In the genomic region with DNA sequence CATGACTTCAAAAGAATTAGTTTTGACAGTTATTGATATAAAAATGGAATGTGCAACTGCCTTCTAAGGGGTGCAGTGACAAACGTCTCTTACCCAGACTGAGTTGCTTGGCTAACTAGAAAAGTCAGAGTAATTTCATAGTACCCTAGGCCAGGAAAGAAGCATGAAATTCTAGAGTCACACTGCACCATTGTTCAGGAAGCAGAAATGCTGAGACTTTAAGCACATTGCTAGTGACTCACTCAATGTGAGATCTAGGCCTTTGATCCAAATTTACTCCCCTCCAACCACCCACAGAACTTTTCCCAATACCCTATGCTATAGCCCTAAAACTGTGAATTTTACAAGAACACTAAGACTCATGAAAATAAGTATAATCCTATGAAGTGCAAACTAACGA, we compare ENCODE assay signal across 26 cellular contexts.
"Had no signal": no experiment of that assay in that cellular context is flagged by ENCODE, and none has a peak within 500 bp of the region (broad histone marks: within the 10 kb centered on the region; RNA-seq: fewer than 3 reads in every experiment).

No MANE protein-coding gene starts in this region.

- ATAC-seq: activated naive CD4-positive, alpha-beta T cell treated with anti-CD3 and anti-CD28 coated beads, Interleukin-2, amount 50 U/mL, for 72 hours; left colon; naive thymus-derived CD8-positive, alpha-beta T cell; stimulated activated naive B cell treated with anti-CD40 and anti-IgM and Interleukin-4, amounts not matched to agents 10 μg/mL and 1 μg/mL and 100 μg/mL, for 72 hours had no signal

- H3K9me3 Mint-ChIP-seq: activated CD4-positive, alpha-beta memory T cell treated with anti-CD3 and anti-CD28 coated beads, Interleukin-2, amount 10 ng/mL, durations not matched to agents 7 days and 5 days; activated CD4-positive, alpha-beta T cell treated with anti-CD3 and anti-CD28 coated beads, Interleukin-2, amount 10 ng/mL, durations not matched to agents 7 days and 5 days; activated naive CD4-positive, alpha-beta T cell treated with anti-CD3 and anti-CD28 coated beads, Interleukin-2, amount 50 U/mL, for 72 hours; activated T-helper 2 cell treated with anti-CD3 and anti-CD28 coated beads, Interferon-gamma antibody, Interleukin-2, Interleukin-4, amounts not matched to agents 10 μg/mL and 5 μg/mL and 100 μg/mL, durations not matched to agents 14 hours and 24 hours and 36 hours; naive thymus-derived CD8-positive, alpha-beta T cell; neural crest cell; stimulated activated naive B cell treated with anti-CD40 and anti-IgM and Interleukin-4, amounts not matched to agents 10 μg/mL and 1 μg/mL and 100 μg/mL, for 72 hours; T-helper 1 cell treated with Interleukin-12 subunit alpha and Interleukin-12 subunit beta and Interleukin-4 antibody, amounts not matched to agents 30 μg/mL and 1 μg/mL, for 36 hours had no signal

- H3K27ac Mint-ChIP-seq: activated CD4-positive, alpha-beta memory T cell treated with anti-CD3 and anti-CD28 coated beads, Interleukin-2, amount 10 ng/mL, durations not matched to agents 7 days and 5 days; activated CD4-positive, alpha-beta T cell treated with anti-CD3 and anti-CD28 coated beads, Interleukin-2, amount 10 ng/mL, durations not matched to agents 7 days and 5 days; activated naive CD4-positive, alpha-beta T cell treated with anti-CD3 and anti-CD28 coated beads, Interleukin-2, amount 50 U/mL, for 72 hours; activated T-helper 2 cell treated with anti-CD3 and anti-CD28 coated beads, Interferon-gamma antibody, Interleukin-2, Interleukin-4, amounts not matched to agents 10 μg/mL and 5 μg/mL and 100 μg/mL, durations not matched to agents 14 hours and 24 hours and 36 hours; naive thymus-derived CD8-positive, alpha-beta T cell; stimulated activated naive B cell treated with anti-CD40 and anti-IgM and Interleukin-4, amounts not matched to agents 10 μg/mL and 1 μg/mL and 100 μg/mL, for 72 hours; T-helper 1 cell treated with Interleukin-12 subunit alpha and Interleukin-12 subunit beta and Interleukin-4 antibody, amounts not matched to agents 30 μg/mL and 1 μg/mL, for 36 hours had no signal

- H3K36me3 ChIP-seq: colonic mucosa had no signal

- H3K4me3 Mint-ChIP-seq: activated CD4-positive, alpha-beta memory T cell treated with anti-CD3 and anti-CD28 coated beads, Interleukin-2, amount 10 ng/mL, durations not matched to agents 7 days and 5 days; activated CD4-positive, alpha-beta T cell treated with anti-CD3 and anti-CD28 coated beads, Interleukin-2, amount 10 ng/mL, durations not matched to agents 7 days and 5 days; naive thymus-derived CD8-positive, alpha-beta T cell; neural crest cell; stimulated activated naive B cell treated with anti-CD40 and anti-IgM and Interleukin-4, amounts not matched to agents 10 μg/mL and 1 μg/mL and 100 μg/mL, for 72 hours; T-helper 1 cell treated with Interleukin-12 subunit alpha and Interleukin-12 subunit beta and Interleukin-4 antibody, amounts not matched to agents 30 μg/mL and 1 μg/mL, for 36 hours had no signal

- H3K4me3 ChIP-seq: colonic mucosa, right atrium auricular region, stomach, testis, transverse colon had no signal

- H3K27ac ChIP-seq: colonic mucosa, epithelial cell of prostate, right atrium auricular region, stomach, testis, transverse colon had no signal

- H3K27me3 ChIP-seq: colonic mucosa, right atrium auricular region, stomach, testis, transverse colon had no signal

- DNase-seq: activated CD4-positive, alpha-beta memory T cell treated with anti-CD3 and anti-CD28 coated beads, Interleukin-2, amount 10 ng/mL, durations not matched to agents 7 days and 5 days; activated CD4-positive, alpha-beta T cell treated with anti-CD3 and anti-CD28 coated beads, Interleukin-2, amount 10 ng/mL, durations not matched to agents 7 days and 5 days; activated CD4-positive, CD25-positive, alpha-beta regulatory T cell treated with anti-CD3 and anti-CD28 coated beads, Interleukin-2, amount 50 U/mL, for 72 hours; activated T-cell treated with anti-CD3 and anti-CD28 coated beads, Interleukin-2, amount 50 U/mL, for 48 hours; colonic mucosa; effector CD8-positive, alpha-beta T cell; head of caudate nucleus; hippocampal formation; left colon; mammary epithelial cell; midbrain; naive thymus-derived CD8-positive, alpha-beta T cell; nucleus accumbens; stimulated activated CD4-positive, alpha-beta T cell treated with anti-CD3 and anti-CD28 coated beads, Interleukin-15, amount 100 ng/mL, for 24 hours; stimulated activated CD4-positive, alpha-beta T cell treated with anti-CD3 and anti-CD28 coated beads, Interleukin-2, amount 100 ng/mL, for 24 hours; stimulated activated naive B cell treated with anti-CD40 and anti-IgM and Interleukin-4, amounts not matched to agents 10 μg/mL and 1 μg/mL and 100 μg/mL, for 72 hours; stomach; T-helper 9 cell; testis; transverse colon had no signal

- H3K36me3 Mint-ChIP-seq: activated naive CD4-positive, alpha-beta T cell treated with anti-CD3 and anti-CD28 coated beads, Interleukin-2, amount 50 U/mL, for 72 hours; naive thymus-derived CD8-positive, alpha-beta T cell; stimulated activated naive B cell treated with anti-CD40 and anti-IgM and Interleukin-4, amounts not matched to agents 10 μg/mL and 1 μg/mL and 100 μg/mL, for 72 hours had no signal

- H3K4me1 ChIP-seq: colonic mucosa, right atrium auricular region, stomach, testis, transverse colon had no signal

- H3K9me3 ChIP-seq: colonic mucosa, right atrium auricular region, stomach, testis, transverse colon had no signal

- H3K4me1 Mint-ChIP-seq: activated CD4-positive, alpha-beta memory T cell treated with anti-CD3 and anti-CD28 coated beads, Interleukin-2, amount 10 ng/mL, durations not matched to agents 7 days and 5 days; activated CD4-positive, alpha-beta T cell treated with anti-CD3 and anti-CD28 coated beads, Interleukin-2, amount 10 ng/mL, durations not matched to agents 7 days and 5 days; naive thymus-derived CD8-positive, alpha-beta T cell; stimulated activated naive B cell treated with anti-CD40 and anti-IgM and Interleukin-4, amounts not matched to agents 10 μg/mL and 1 μg/mL and 100 μg/mL, for 72 hours had no signal

- H3K27me3 Mint-ChIP-seq: activated CD4-positive, alpha-beta memory T cell treated with anti-CD3 and anti-CD28 coated beads, Interleukin-2, amount 10 ng/mL, durations not matched to agents 7 days and 5 days; activated CD4-positive, alpha-beta T cell treated with anti-CD3 and anti-CD28 coated beads, Interleukin-2, amount 10 ng/mL, durations not matched to agents 7 days and 5 days; naive thymus-derived CD8-positive, alpha-beta T cell; stimulated activated naive B cell treated with anti-CD40 and anti-IgM and Interleukin-4, amounts not matched to agents 10 μg/mL and 1 μg/mL and 100 μg/mL, for 72 hours had no signal
